Comparison of ENCODE assay signal across 9 cellular contexts in genomic region chr4:110515676-110516075, GRCh38. TPM values are rescaled to one million over a fixed set of nuclear protein-coding genes. Genes with fewer than 3 reads are reported as not detected.
A peak's percentile ranks its signal among the peaks of the same experiment; 100 is the strongest.
DNase-seq lines count a peak whose midpoint lies in the region; ATAC-seq, FAIRE-seq and TF ChIP-seq lines count a peak whose summit lies in the region.
"Had no signal": no experiment of that assay in that cellular context is flagged by ENCODE, and none has a peak within 500 bp of the region (broad histone marks: within the 10 kb centered on the region; RNA-seq: fewer than 3 reads in every experiment).

No MANE protein-coding gene starts in this region.

- H3K36me3 ChIP-seq in KMS-11 (ENCODE audit: insufficient read depth) = no peaks in the 10 kb centered on the region
- H3K36me3 ChIP-seq in pancreas = no peaks in the 10 kb centered on the region
- no peaks in the 10 kb centered on the region for H3K36me3 ChIP-seq in smooth muscle cell (ENCODE audit: low read depth)

- intact Hi-C loops in pancreas (cut with DNase I) = loop anchor here in 2 of 3 donors (5.0 to 10.0 kb wide), 2 partner anchors 511 to 518 kb away; no protein-coding TSS in a partner anchor

- no peaks in the 10 kb centered on the region for H3F3A ChIP-seq in smooth muscle cell (ENCODE audit: low read depth)

- DNase-seq in GM12891 (ENCODE audit: insufficient read length, low spot score) = no peak
- peak; percentile 29 for DNase-seq in astrocyte of the spinal cord (ENCODE audit: low read depth, low spot score)
- DNase-seq in pancreas = peak in 3 of 6 donors; percentile 11 to 37 (median 22)
- DNase-seq in smooth muscle cell (lab: John Stamatoyannopoulos, UW; ENCODE audit: unreplicated experiment) = no peak
- no peak for DNase-seq in urothelium cell line (ENCODE audit: low spot score)
- DNase-seq in WTC11 (ENCODE audit: low spot score) = no peak
- no peak for DNase-seq in GM13976 (ENCODE audit: low spot score)

- H3K9me3 ChIP-seq in pancreas (no peaks in the 10 kb centered on the region), smooth muscle cell (replicated peaks; ENCODE audit: low read depth) (no peaks in the 10 kb centered on the region)

- H3K27me3 ChIP-seq in KMS-11 (ENCODE audit: insufficient read depth, low read depth) (no peaks in the 10 kb centered on the region), pancreas (no peaks in the 10 kb centered on the region), smooth muscle cell (ENCODE audit: low read depth) (no peaks in the 10 kb centered on the region)

- H3K27ac ChIP-seq in KMS-11 (peak overlapping the region; percentile 27; the same call in 1 of the 2 replicates), pancreas (peak overlapping the region in 2 of 4 donors; percentile 34 to 59), smooth muscle cell (ENCODE audit: low read depth) (no peak overlapping the region)

- ATAC-seq in pancreas = peak; percentile 72 to 80 (median 80)
- no peak for ATAC-seq in WTC11

- CTCF ChIA-PET in WTC11 (lab: Charles Lee) = interaction anchor here (1.2 to 4.5 kb wide), 3 partner anchors 172 to 519 kb away, joined by 4 to 55 read pairs (median 4); no protein-coding TSS in a partner anchor

- in situ Hi-C loops in astrocyte of the spinal cord (cut with HindIII; ENCODE audit: low sequenced_read_pairs) = loop anchor here (25.0 kb wide), 1 partner anchor 478 kb away; no protein-coding TSS in a partner anchor
- in situ Hi-C loops in GM13976 (cut with MboI; ENCODE audit: low sequenced_read_pairs, unreplicated experiment) = loop anchor here (5.0 to 25.0 kb wide), 3 partner anchors 303 to 1103 kb away; no protein-coding TSS in a partner anchor

- no peak for TF ChIP-seq POLR2A in GM12891 (IDR thresholded peaks at IDR 0.05; ENCODE audit: low read depth, low read length)

- 31 to 43% methylated on average over 5 of the region's 5 CpGs for WGBS in pancreas, 2 donors
- 91% methylated on average over 5 of the region's 5 CpGs for WGBS in smooth muscle cell (ENCODE audit: low lambda C conversion rate)

- H3K9me3 Mint-ChIP-seq in WTC11 = no peaks in the 10 kb centered on the region
- H3K9me3 Mint-ChIP-seq: H9 had no signal

- no peaks in the 10 kb centered on the region for H3K27me3 Mint-ChIP-seq in WTC11 (ENCODE audit: low read depth)

- peaks cover 10% of the 10 kb centered on the region for H3K4me1 Mint-ChIP-seq in WTC11

- H4K20me1 ChIP-seq in KMS-11 (ENCODE audit: insufficient read depth) (no peaks in the 10 kb centered on the region), smooth muscle cell (ENCODE audit: low read depth) (no peaks in the 10 kb centered on the region)

- H2AFZ ChIP-seq in KMS-11 (ENCODE audit: low read depth) (peak overlapping the region; percentile 85), smooth muscle cell (ENCODE audit: low read depth) (no peak overlapping the region)

- H3K79me2 ChIP-seq in KMS-11 (ENCODE audit: insufficient read depth, low read depth) (no peaks in the 10 kb centered on the region), smooth muscle cell (ENCODE audit: low read depth) (no peaks in the 10 kb centered on the region)

- POLR2A ChIA-PET in WTC11 (lab: Charles Lee) = no interaction called here

- no peak overlapping the region for H3K27ac Mint-ChIP-seq in WTC11
- H3K27ac Mint-ChIP-seq: H9 had no signal

- FAIRE-seq in GM12891 (lab: Jason Lieb, UNC) (peak; percentile 16), pancreas (lab: Jason Lieb, UNC) (no peak), urothelium cell line (lab: Jason Lieb, UNC) (no peak)

- H3K4me3 ChIP-seq in KMS-11 (IDR thresholded peaks at IDR 0.05; ENCODE audit: insufficient read depth, low read depth, low read length) = no peak overlapping the region
- H3K4me3 ChIP-seq in astrocyte of the spinal cord (ENCODE audit: low read depth, low read length) = no peak overlapping the region
- H3K4me3 ChIP-seq in pancreas = peak overlapping the region in 3 of 4 donors; percentile 12 to 42 (median 36)
- H3K4me3 ChIP-seq in smooth muscle cell = no peak overlapping the region

- TF ChIP-seq CTCF in KMS-11 (conservative IDR thresholded peaks at IDR 0.05; ENCODE audit: low read depth, low read length) = no peak
- no peak for TF ChIP-seq CTCF in astrocyte of the spinal cord (IDR thresholded peaks at IDR 0.05; ENCODE audit: low read depth, low read length)
- TF ChIP-seq CTCF in pancreas (IDR thresholded peaks at IDR 0.05) = no peak
- TF ChIP-seq CTCF in smooth muscle cell (IDR thresholded peaks at IDR 0.05; ENCODE audit: borderline replicate concordance, insufficient read depth, poor library complexity, severe bottlenecking) = no peak
- no peak for TF ChIP-seq CTCF in WTC11 (IDR thresholded peaks at IDR 0.05)
- TF ChIP-seq CTCF in GM13976 (IDR thresholded peaks at IDR 0.05; ENCODE audit: borderline replicate concordance, control extremely low read depth, extremely low read depth, insufficient read depth, missing control alignments) = no peak

- no peak overlapping the region for H3K4me3 Mint-ChIP-seq in WTC11
- H3K4me3 Mint-ChIP-seq: H9 had no signal

- H3K4me1 ChIP-seq in KMS-11 (ENCODE audit: low read depth, poor library complexity, severe bottlenecking) (peaks cover 24% of the 10 kb centered on the region), pancreas (peaks cover 0 to 5% (median 0%) of the 10 kb centered on the region in 3 donors), smooth muscle cell (ENCODE audit: low read depth) (no peaks in the 10 kb centered on the region)

- H3K4me2 ChIP-seq in KMS-11 (peak overlapping the region; percentile 55), smooth muscle cell (no peak overlapping the region)

- H3K36me3 Mint-ChIP-seq in WTC11 = no peaks in the 10 kb centered on the region

- peak overlapping the region; percentile 42; the same call in 1 of the 2 replicates for H3K9ac ChIP-seq in KMS-11
- H3K9ac ChIP-seq in smooth muscle cell (ENCODE audit: low read depth) = no peak overlapping the region

TF ChIP-seq in GM12891, 5 proteins besides CTCF, POLR2A, EP300 and RAD21:
- no peak for TF ChIP-seq SPI1 (IDR thresholded peaks at IDR 0.05; ENCODE audit: low read depth, low read length)
- no peak for TF ChIP-seq POLR2AphosphoS5 (IDR thresholded peaks at IDR 0.05; ENCODE audit: low read depth, low read length)
- no peak for TF ChIP-seq POU2F2 (IDR thresholded peaks at IDR 0.05; ENCODE audit: low read depth, low read length)
- TF ChIP-seq TAF1 (IDR thresholded peaks at IDR 0.05; ENCODE audit: low read depth, low read length) = no peak
- no peak for TF ChIP-seq PAX5 (IDR thresholded peaks at IDR 0.05; ENCODE audit: insufficient read depth, low read length, severe bottlenecking)

TF ChIP-seq in WTC11, 78 proteins besides CTCF, POLR2A, EP300 and RAD21 (continues in another document):
- TF ChIP-seq ATF1 (CRISPR knock-in tag; IDR thresholded peaks at IDR 0.05) = no peak
- no peak for TF ChIP-seq IRF1 (CRISPR knock-in tag; IDR thresholded peaks at IDR 0.05)
- no peak for TF ChIP-seq ZNF416 (CRISPR knock-in tag; IDR thresholded peaks at IDR 0.05)
- no peak for TF ChIP-seq MYBL2 (CRISPR knock-in tag; IDR thresholded peaks at IDR 0.05)
- TF ChIP-seq NFATC4 (CRISPR knock-in tag; IDR thresholded peaks at IDR 0.05) = no peak
- TF ChIP-seq ZMAT4 (CRISPR knock-in tag; IDR thresholded peaks at IDR 0.05) = no peak
- TF ChIP-seq CREM (CRISPR knock-in tag; IDR thresholded peaks at IDR 0.05) = no peak
- TF ChIP-seq E2F1 (CRISPR knock-in tag; IDR thresholded peaks at IDR 0.05) = no peak
- no peak for TF ChIP-seq ZNF281 (CRISPR knock-in tag; IDR thresholded peaks at IDR 0.05)

RNA-seq across cellular contexts. Expression of gene ENPEP, which starts 39.7 kb away (rescaled TPM):
- polyA plus RNA-seq in GM12891 (2012; ENCODE audit: low read depth, missing spikeins) = 0.39 TPM
- total RNA-seq in pancreas (1 to 10 TPM in 2 of 6 donors, under 1 TPM in 4; 0.64 to 2.3 (median 0.75) TPM), smooth muscle cell (6.5 and 16.6 TPM in 2 replicates), WTC11 (2021) (0.33 to 0.98 TPM (median 0.39 TPM) in 3 replicates)
- polyA plus RNA-seq in pancreas (1 to 10 TPM in 1 of 2 donors, under 1 TPM in 1; 0.27 to 3.1 TPM), smooth muscle cell (3.8 and 4.8 TPM in 2 replicates)

Comparison
In these comparisons a context has a peak if more than half of its experiments do, and no peak if none do; other contexts are left out.
1. H3K4me3 ChIP-seq: peak in pancreas (3 of 4); none in KMS-11 (single experiment), astrocyte of the spinal cord (single experiment) and smooth muscle cell (single experiment).